In the genomic region with DNA sequence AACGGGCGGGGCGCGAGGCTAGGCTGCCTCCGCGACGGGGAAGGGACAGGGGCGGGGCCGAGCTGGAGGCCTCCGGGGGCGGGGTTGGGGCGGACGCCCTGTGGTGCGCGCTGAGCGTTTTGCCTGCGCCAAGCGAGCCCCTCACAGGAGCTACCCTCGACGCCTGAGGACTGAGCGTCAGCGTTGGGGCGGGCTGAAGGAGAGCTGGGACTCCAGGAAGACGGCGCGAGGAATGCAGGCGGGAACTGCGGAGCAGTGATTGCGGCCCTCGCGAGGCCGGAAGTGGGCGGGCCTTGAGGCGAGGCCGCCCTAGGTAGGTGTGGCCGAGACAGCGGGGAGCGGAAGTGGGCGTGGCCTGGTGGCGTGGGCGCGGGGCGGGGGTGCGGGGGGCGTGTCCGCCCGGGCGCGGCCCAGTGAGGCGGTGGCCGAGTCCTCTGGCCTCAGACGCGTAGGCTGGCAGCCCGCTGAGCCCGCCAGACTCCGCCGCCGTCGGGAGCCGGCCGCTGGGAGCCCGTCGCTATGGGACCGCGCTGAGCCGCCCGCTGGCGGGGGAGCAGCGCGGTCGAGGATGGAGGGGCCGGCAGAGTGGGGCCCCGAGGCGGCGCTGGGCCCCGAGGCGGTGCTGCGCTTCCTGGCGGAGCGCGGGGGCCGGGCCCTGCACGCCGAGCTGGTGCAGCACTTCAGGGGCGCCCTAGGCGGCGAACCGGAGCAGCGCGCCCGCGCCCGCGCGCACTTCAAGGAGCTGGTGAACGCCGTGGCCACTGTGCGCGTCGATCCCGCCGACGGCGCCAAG, we compare ENCODE assay signal across 1 cellular context.
TF ChIP-seq lines count a peak whose summit lies in the region.

TSS of gene SEPTIN10 (minus strand) at position 45 of the 793 bp plus-strand sequence. CDS start 139 bp downstream, outside the sequence.
TSS of gene SOWAHC (plus strand) at position 443 of the 793 bp plus-strand sequence. CDS start at position 569, 126 bp downstream.

TF ChIP-seq in HepG2, 621 proteins besides CTCF, POLR2A, EP300 and RAD21 (continued from another document and continues in another):
- TF ChIP-seq, protein P1, sequence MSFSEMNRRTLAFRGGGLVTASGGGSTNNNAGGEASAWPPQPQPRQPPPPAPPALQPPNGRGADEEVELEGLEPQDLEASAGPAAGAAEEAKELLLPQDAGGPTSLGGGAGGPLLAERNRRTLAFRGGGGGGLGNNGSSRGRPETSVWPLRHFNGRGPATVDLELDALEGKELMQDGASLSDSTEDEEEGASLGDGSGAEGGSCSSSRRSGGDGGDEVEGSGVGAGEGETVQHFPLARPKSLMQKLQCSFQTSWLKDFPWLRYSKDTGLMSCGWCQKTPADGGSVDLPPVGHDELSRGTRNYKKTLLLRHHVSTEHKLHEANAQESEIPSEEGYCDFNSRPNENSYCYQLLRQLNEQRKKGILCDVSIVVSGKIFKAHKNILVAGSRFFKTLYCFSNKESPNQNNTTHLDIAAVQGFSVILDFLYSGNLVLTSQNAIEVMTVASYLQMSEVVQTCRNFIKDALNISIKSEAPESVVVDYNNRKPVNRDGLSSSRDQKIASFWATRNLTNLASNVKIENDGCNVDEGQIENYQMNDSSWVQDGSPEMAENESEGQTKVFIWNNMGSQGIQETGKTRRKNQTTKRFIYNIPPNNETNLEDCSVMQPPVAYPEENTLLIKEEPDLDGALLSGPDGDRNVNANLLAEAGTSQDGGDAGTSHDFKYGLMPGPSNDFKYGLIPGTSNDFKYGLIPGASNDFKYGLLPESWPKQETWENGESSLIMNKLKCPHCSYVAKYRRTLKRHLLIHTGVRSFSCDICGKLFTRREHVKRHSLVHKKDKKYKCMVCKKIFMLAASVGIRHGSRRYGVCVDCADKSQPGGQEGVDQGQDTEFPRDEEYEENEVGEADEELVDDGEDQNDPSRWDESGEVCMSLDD (CRISPR knock-in tag; IDR thresholded peaks at IDR 0.05; ENCODE audit: borderline replicate concordance), result peak; percentile 69; the same call in 1 of the 2 replicates
- TF ChIP-seq, protein P2, sequence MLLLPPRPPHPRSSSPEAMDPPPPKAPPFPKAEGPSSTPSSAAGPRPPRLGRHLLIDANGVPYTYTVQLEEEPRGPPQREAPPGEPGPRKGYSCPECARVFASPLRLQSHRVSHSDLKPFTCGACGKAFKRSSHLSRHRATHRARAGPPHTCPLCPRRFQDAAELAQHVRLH (CRISPR knock-in tag; IDR thresholded peaks at IDR 0.05; ENCODE audit: borderline replicate concordance, low read depth), result peak; percentile 89; the same call in 1 of the 2 replicates
- TF ChIP-seq ZNF264 (CRISPR knock-in tag; IDR thresholded peaks at IDR 0.05) (peak; percentile 72; the same call in 1 of the 2 replicates), AHDC1 (CRISPR knock-in tag; IDR thresholded peaks at IDR 0.05; ENCODE audit: borderline replicate concordance) (no peak; the same call in 1 of the 2 replicates), TBP (CRISPR knock-in tag; IDR thresholded peaks at IDR 0.05) (0 out of 2 replicates have a peak, but pooled peaks have one; percentile 52), GATAD2A (CRISPR knock-in tag; IDR thresholded peaks at IDR 0.05) (peak; percentile 85), POGK (CRISPR knock-in tag; conservative IDR thresholded peaks at IDR 0.05) (peak; percentile 98), ASH2L (IDR thresholded peaks at IDR 0.05; ENCODE audit: insufficient read length, low read depth, low read length) (peak; percentile 79), ZNF180 (CRISPR knock-in tag; IDR thresholded peaks at IDR 0.05; ENCODE audit: borderline replicate concordance, low read depth) (no peak), NCOA2 (CRISPR knock-in tag; IDR thresholded peaks at IDR 0.05) (peak; percentile 72), KAT7 (CRISPR knock-in tag; IDR thresholded peaks at IDR 0.05; ENCODE audit: borderline replicate concordance) (peak; percentile 65; the same call in 1 of the 2 replicates), POLR2G (IDR thresholded peaks at IDR 0.05; ENCODE audit: low read depth, low read length) (peak; percentile 92), TARDBP (CRISPR knock-in tag; IDR thresholded peaks at IDR 0.05) (peak; percentile 96), ZNF33B (CRISPR knock-in tag; IDR thresholded peaks at IDR 0.05) (no peak), ZNF446 (CRISPR knock-in tag; IDR thresholded peaks at IDR 0.05) (peak; percentile 76; the same call in 1 of the 2 replicates), POLR2AphosphoS5 (IDR thresholded peaks at IDR 0.05; ENCODE audit: low read depth, low read length) (peak; percentile 91), ZNF225 (CRISPR knock-in tag; IDR thresholded peaks at IDR 0.05) (peak; percentile 46; the same call in 1 of the 2 replicates), ZKSCAN5 (CRISPR knock-in tag; IDR thresholded peaks at IDR 0.05) (no peak), HNRNPUL1 (IDR thresholded peaks at IDR 0.05; ENCODE audit: low read depth, low read length) (no peak), ZBTB20 (CRISPR knock-in tag; IDR thresholded peaks at IDR 0.05; ENCODE audit: borderline replicate concordance, low read depth) (peak; percentile 86; the same call in 1 of the 2 replicates), TFDP1 (CRISPR knock-in tag; IDR thresholded peaks at IDR 0.05; ENCODE audit: borderline replicate concordance) (peak; percentile 98), SATB2 (CRISPR knock-in tag; IDR thresholded peaks at IDR 0.05) (peak; percentile 88; the same call in 1 of the 2 replicates), ZNF232 (CRISPR knock-in tag; IDR thresholded peaks at IDR 0.05; ENCODE audit: borderline replicate concordance) (peak; percentile 94), ZNF335 (CRISPR knock-in tag; IDR thresholded peaks at IDR 0.05) (peak; percentile 51; the same call in 1 of the 2 replicates), SMAD9 (CRISPR knock-in tag; IDR thresholded peaks at IDR 0.05) (no peak), ZNF781 (CRISPR knock-in tag; IDR thresholded peaks at IDR 0.05; ENCODE audit: borderline replicate concordance, not compliant biosample characterization) (no peak), ZFP41 (CRISPR knock-in tag; IDR thresholded peaks at IDR 0.05; ENCODE audit: borderline replicate concordance) (peak; percentile 97; the same call in 1 of the 2 replicates), RFX5 (IDR thresholded peaks at IDR 0.05; ENCODE audit: low read depth, low read length) (no peak), ZNF24 (IDR thresholded peaks at IDR 0.05) (peak; percentile 38; the same call in 1 of the 2 replicates), MTA1 (CRISPR knock-in tag; IDR thresholded peaks at IDR 0.05; ENCODE audit: borderline replicate concordance) (peak; percentile 84; the same call in 1 of the 2 replicates), HNF4A (CRISPR knock-in tag; IDR thresholded peaks at IDR 0.05) (peak; percentile 63; the same call in 1 of the 2 replicates)
- TF ChIP-seq, protein P3, sequence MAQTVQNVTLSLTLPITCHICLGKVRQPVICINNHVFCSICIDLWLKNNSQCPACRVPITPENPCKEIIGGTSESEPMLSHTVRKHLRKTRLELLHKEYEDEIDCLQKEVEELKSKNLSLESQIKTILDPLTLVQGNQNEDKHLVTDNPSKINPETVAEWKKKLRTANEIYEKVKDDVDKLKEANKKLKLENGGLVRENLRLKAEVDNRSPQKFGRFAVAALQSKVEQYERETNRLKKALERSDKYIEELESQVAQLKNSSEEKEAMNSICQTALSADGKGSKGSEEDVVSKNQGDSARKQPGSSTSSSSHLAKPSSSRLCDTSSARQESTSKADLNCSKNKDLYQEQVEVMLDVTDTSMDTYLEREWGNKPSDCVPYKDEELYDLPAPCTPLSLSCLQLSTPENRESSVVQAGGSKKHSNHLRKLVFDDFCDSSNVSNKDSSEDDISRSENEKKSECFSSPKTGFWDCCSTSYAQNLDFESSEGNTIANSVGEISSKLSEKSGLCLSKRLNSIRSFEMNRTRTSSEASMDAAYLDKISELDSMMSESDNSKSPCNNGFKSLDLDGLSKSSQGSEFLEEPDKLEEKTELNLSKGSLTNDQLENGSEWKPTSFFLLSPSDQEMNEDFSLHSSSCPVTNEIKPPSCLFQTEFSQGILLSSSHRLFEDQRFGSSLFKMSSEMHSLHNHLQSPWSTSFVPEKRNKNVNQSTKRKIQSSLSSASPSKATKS (CRISPR knock-in tag; IDR thresholded peaks at IDR 0.05), result no peak
- TF ChIP-seq, protein P4, sequence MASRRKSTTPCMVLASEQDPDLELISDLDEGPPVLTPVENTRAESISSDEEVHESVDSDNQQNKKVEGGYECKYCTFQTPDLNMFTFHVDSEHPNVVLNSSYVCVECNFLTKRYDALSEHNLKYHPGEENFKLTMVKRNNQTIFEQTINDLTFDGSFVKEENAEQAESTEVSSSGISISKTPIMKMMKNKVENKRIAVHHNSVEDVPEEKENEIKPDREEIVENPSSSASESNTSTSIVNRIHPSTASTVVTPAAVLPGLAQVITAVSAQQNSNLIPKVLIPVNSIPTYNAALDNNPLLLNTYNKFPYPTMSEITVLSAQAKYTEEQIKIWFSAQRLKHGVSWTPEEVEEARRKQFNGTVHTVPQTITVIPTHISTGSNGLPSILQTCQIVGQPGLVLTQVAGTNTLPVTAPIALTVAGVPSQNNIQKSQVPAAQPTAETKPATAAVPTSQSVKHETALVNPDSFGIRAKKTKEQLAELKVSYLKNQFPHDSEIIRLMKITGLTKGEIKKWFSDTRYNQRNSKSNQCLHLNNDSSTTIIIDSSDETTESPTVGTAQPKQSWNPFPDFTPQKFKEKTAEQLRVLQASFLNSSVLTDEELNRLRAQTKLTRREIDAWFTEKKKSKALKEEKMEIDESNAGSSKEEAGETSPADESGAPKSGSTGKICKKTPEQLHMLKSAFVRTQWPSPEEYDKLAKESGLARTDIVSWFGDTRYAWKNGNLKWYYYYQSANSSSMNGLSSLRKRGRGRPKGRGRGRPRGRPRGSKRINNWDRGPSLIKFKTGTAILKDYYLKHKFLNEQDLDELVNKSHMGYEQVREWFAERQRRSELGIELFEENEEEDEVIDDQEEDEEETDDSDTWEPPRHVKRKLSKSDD (CRISPR knock-in tag; IDR thresholded peaks at IDR 0.05; ENCODE audit: low read depth), result peak; percentile 56; the same call in 1 of the 2 replicates
- TF ChIP-seq, protein P5, sequence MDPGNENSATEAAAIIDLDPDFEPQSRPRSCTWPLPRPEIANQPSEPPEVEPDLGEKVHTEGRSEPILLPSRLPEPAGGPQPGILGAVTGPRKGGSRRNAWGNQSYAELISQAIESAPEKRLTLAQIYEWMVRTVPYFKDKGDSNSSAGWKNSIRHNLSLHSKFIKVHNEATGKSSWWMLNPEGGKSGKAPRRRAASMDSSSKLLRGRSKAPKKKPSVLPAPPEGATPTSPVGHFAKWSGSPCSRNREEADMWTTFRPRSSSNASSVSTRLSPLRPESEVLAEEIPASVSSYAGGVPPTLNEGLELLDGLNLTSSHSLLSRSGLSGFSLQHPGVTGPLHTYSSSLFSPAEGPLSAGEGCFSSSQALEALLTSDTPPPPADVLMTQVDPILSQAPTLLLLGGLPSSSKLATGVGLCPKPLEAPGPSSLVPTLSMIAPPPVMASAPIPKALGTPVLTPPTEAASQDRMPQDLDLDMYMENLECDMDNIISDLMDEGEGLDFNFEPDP (CRISPR knock-in tag; conservative IDR thresholded peaks at IDR 0.05), result peak; percentile 97; the same call in 1 of the 2 replicates
